1 cellular context compared by ENCODE assay signal in genomic region chr2:36701391-36701795, GRCh38.
TF ChIP-seq lines count a peak whose summit lies in the region.

No MANE protein-coding gene starts in this region.

TF ChIP-seq in GM23338, 12 proteins besides CTCF, POLR2A, EP300 and RAD21 (continued from another document):
- TF ChIP-seq, protein P1, sequence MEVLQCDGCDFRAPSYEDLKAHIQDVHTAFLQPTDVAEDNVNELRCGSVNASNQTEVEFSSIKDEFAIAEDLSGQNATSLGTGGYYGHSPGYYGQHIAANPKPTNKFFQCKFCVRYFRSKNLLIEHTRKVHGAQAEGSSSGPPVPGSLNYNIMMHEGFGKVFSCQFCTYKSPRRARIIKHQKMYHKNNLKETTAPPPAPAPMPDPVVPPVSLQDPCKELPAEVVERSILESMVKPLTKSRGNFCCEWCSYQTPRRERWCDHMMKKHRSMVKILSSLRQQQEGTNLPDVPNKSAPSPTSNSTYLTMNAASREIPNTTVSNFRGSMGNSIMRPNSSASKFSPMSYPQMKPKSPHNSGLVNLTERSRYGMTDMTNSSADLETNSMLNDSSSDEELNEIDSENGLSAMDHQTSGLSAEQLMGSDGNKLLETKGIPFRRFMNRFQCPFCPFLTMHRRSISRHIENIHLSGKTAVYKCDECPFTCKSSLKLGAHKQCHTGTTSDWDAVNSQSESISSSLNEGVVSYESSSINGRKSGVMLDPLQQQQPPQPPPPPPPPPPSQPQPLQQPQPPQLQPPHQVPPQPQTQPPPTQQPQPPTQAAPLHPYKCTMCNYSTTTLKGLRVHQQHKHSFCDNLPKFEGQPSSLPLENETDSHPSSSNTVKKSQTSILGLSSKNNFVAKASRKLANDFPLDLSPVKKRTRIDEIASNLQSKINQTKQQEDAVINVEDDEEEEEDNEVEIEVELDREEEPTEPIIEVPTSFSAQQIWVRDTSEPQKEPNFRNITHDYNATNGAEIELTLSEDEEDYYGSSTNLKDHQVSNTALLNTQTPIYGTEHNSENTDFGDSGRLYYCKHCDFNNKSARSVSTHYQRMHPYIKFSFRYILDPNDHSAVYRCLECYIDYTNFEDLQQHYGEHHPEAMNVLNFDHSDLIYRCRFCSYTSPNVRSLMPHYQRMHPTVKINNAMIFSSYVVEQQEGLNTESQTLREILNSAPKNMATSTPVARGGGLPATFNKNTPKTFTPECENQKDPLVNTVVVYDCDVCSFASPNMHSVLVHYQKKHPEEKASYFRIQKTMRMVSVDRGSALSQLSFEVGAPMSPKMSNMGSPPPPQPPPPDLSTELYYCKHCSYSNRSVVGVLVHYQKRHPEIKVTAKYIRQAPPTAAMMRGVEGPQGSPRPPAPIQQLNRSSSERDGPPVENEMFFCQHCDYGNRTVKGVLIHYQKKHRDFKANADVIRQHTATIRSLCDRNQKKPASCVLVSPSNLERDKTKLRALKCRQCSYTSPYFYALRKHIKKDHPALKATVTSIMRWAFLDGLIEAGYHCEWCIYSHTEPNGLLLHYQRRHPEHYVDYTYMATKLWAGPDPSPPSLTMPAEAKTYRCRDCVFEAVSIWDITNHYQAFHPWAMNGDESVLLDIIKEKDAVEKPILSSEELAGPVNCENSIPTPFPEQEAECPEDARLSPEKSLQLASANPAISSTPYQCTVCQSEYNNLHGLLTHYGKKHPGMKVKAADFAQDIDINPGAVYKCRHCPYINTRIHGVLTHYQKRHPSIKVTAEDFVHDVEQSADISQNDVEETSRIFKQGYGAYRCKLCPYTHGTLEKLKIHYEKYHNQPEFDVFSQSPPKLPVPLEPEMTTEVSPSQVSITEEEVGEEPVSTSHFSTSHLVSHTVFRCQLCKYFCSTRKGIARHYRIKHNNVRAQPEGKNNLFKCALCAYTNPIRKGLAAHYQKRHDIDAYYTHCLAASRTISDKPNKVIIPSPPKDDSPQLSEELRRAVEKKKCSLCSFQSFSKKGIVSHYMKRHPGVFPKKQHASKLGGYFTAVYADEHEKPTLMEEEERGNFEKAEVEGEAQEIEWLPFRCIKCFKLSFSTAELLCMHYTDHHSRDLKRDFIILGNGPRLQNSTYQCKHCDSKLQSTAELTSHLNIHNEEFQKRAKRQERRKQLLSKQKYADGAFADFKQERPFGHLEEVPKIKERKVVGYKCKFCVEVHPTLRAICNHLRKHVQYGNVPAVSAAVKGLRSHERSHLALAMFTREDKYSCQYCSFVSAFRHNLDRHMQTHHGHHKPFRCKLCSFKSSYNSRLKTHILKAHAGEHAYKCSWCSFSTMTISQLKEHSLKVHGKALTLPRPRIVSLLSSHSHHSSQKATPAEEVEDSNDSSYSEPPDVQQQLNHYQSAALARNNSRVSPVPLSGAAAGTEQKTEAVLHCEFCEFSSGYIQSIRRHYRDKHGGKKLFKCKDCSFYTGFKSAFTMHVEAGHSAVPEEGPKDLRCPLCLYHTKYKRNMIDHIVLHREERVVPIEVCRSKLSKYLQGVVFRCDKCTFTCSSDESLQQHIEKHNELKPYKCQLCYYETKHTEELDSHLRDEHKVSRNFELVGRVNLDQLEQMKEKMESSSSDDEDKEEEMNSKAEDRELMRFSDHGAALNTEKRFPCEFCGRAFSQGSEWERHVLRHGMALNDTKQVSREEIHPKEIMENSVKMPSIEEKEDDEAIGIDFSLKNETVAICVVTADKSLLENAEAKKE (CRISPR knock-in tag; IDR thresholded peaks at IDR 0.05) = no peak
- TF ChIP-seq POLR2AphosphoS5 (IDR thresholded peaks at IDR 0.05; ENCODE audit: low read depth) (no peak), EZH2phosphoT487 (IDR thresholded peaks at IDR 0.05; ENCODE audit: unreplicated experiment) (no peak)
- TF ChIP-seq, protein P2, sequence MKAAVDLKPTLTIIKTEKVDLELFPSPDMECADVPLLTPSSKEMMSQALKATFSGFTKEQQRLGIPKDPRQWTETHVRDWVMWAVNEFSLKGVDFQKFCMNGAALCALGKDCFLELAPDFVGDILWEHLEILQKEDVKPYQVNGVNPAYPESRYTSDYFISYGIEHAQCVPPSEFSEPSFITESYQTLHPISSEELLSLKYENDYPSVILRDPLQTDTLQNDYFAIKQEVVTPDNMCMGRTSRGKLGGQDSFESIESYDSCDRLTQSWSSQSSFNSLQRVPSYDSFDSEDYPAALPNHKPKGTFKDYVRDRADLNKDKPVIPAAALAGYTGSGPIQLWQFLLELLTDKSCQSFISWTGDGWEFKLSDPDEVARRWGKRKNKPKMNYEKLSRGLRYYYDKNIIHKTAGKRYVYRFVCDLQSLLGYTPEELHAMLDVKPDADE (IDR thresholded peaks at IDR 0.05) = no peak
TF ChIP-seq in GM23338: peak in this region for 0.
